Comparison of ENCODE assay signal across 31 cellular contexts in the genomic region with DNA sequence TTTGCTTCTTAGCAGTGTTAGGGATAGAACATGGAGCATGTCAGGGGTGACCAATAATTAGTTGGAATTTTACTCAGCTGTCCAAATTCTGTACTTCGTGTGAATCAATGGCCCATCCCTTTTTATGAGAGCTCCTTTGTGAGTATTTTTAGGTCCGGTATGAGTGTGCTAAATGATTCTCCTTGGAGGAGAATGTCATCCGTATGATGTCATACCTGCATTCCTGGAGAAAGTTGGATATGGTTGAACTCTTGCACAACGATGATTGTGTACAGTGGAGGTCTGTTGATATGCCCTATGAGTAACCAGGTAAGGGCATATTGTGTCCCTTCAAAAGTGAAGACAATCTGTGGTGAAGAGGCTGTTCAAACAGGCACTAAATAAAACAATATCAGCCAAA.
DNase-seq lines count a peak whose midpoint lies in the region; ATAC-seq, FAIRE-seq and TF ChIP-seq lines count a peak whose summit lies in the region.
"Had no signal": no experiment of that assay in that cellular context is flagged by ENCODE, and none has a peak within 500 bp of the region (broad histone marks: within the 10 kb centered on the region; RNA-seq: fewer than 3 reads in every experiment).

No MANE protein-coding gene starts in this region.

- no peak for TF ChIP-seq CTCF in HepG2 (CRISPR knock-in tag; IDR thresholded peaks at IDR 0.05)
- no peak for TF ChIP-seq CTCF in right lobe of liver (IDR thresholded peaks at IDR 0.05)

- H2AFZ ChIP-seq in HepG2 (ENCODE audit: low read length), result no peak overlapping the region

- H3K9ac ChIP-seq in HepG2 (ENCODE audit: insufficient read depth, low read depth, low read length), result no peak overlapping the region
- H3K9ac ChIP-seq: SK-N-SH had no signal

- no peak overlapping the region for H3K4me2 ChIP-seq in HepG2 (ENCODE audit: low read depth, low read length)
- H3K4me2 ChIP-seq: SK-N-SH had no signal

- H3K4me3 Mint-ChIP-seq in immature natural killer cell, result no peak overlapping the region
- H3K4me3 Mint-ChIP-seq: activated CD8-positive, alpha-beta T cell treated with anti-CD3 and anti-CD28 coated beads, Interleukin-2, amount 10 ng/mL, durations not matched to agents 7 days and 5 days; activated naive CD8-positive, alpha-beta T cell treated with anti-CD3 and anti-CD28 coated beads, Interleukin-2, amount 50 U/mL, for 24 hours; B cell; brain; H9; nephron progenitor cell; stimulated activated naive CD8-positive, alpha-beta T cell treated with anti-CD3 and anti-CD28 coated beads, Interleukin-15, Interleukin-2, amounts not matched to agents 100 ng/mL and 50 ng/mL, for 24 hours; T-helper 17 cell had no signal

- H3K79me2 ChIP-seq in HepG2 (ENCODE audit: insufficient read depth, low read length), result no peaks in the 10 kb centered on the region

- no peak overlapping the region for H3K27ac Mint-ChIP-seq in immature natural killer cell
- H3K27ac Mint-ChIP-seq: activated CD8-positive, alpha-beta T cell treated with anti-CD3 and anti-CD28 coated beads, Interleukin-2, amount 10 ng/mL, durations not matched to agents 7 days and 5 days; activated naive CD8-positive, alpha-beta T cell treated with anti-CD3 and anti-CD28 coated beads, Interleukin-2, amount 50 U/mL, for 24 hours; B cell; brain; H9; nephron progenitor cell; stimulated activated naive CD8-positive, alpha-beta T cell treated with anti-CD3 and anti-CD28 coated beads, Interleukin-15, Interleukin-2, amounts not matched to agents 100 ng/mL and 50 ng/mL, for 24 hours; T-helper 17 cell had no signal

- intact Hi-C loops in HepG2 (cut with micrococcal nuclease; ENCODE audit: unreplicated experiment) (no loop called here), right lobe of liver (cut with DNase I) (no loop called here)

- H3K4me1 Mint-ChIP-seq in immature natural killer cell, result no peaks in the 10 kb centered on the region
- H3K4me1 Mint-ChIP-seq: activated naive CD8-positive, alpha-beta T cell treated with anti-CD3 and anti-CD28 coated beads, Interleukin-2, amount 50 U/mL, for 24 hours; B cell; brain; H9; T-helper 17 cell had no signal

- H3K9me3 ChIP-seq in HepG2 (ENCODE audit: low read length) (no peaks in the 10 kb centered on the region), right lobe of liver (no peaks in the 10 kb centered on the region)
- H3K9me3 ChIP-seq: mucosa of descending colon, sigmoid colon, SK-N-SH, tibial artery had no signal

- FAIRE-seq in HepG2 (lab: Jason Lieb, UNC), result no peak
- no peak for FAIRE-seq in RCC 7860 (lab: Jason Lieb, UNC)
- FAIRE-seq: A204.1, GM12892 had no signal

- no peaks in the 10 kb centered on the region for H3K36me3 Mint-ChIP-seq in immature natural killer cell
- H3K36me3 Mint-ChIP-seq: brain had no signal

- peaks cover 0 to 2% (median 0%) of the 10 kb centered on the region in 3 donors for H3K27me3 Mint-ChIP-seq in immature natural killer cell (ENCODE audit: low read depth in 3 of 3)
- H3K27me3 Mint-ChIP-seq: activated naive CD8-positive, alpha-beta T cell treated with anti-CD3 and anti-CD28 coated beads, Interleukin-2, amount 50 U/mL, for 24 hours; B cell; brain; stimulated activated naive CD8-positive, alpha-beta T cell treated with anti-CD3 and anti-CD28 coated beads, Interleukin-15, Interleukin-2, amounts not matched to agents 100 ng/mL and 50 ng/mL, for 24 hours; T-helper 17 cell had no signal

- H3K27me3 ChIP-seq in HepG2 (ENCODE audit: control insufficient read depth in 1 of 2, insufficient read depth in 2 of 2, low read length in 2 of 2) (no peaks in the 10 kb centered on the region), right lobe of liver (no peaks in the 10 kb centered on the region)
- H3K27me3 ChIP-seq: sigmoid colon, tibial artery had no signal

- CTCF ChIA-PET in HepG2 (lab: Yijun Ruan, JAX; ENCODE audit: low intra/inter-chr PET ratio, low total read pairs), result no interaction called here

- H3K27ac ChIP-seq in HepG2 (ENCODE audit: extremely low read length, insufficient read depth, low read length) (no peak overlapping the region), right lobe of liver (no peak overlapping the region), substantia nigra (ENCODE audit: low read depth, low read length, poor library complexity, severe bottlenecking) (no peak overlapping the region)
- H3K27ac ChIP-seq: epithelial cell of prostate, sigmoid colon, tibial artery had no signal

- no peak for TF ChIP-seq RAD21 in HepG2 (CRISPR knock-in tag; IDR thresholded peaks at IDR 0.05)

- TF ChIP-seq EP300 in HepG2 (IDR thresholded peaks at IDR 0.05; ENCODE audit: low read depth in 2 of 2, low read length in 2 of 2) (no peak), HepG2 (CRISPR knock-in tag; IDR thresholded peaks at IDR 0.05; ENCODE audit: borderline replicate concordance) (no peak)

- H3K36me3 ChIP-seq in HepG2 (replicated peaks in 1 of 2; ENCODE audit: control insufficient read depth in 1 of 2, insufficient read depth in 2 of 2, low read length in 2 of 2), result no peaks in the 10 kb centered on the region
- no peaks in the 10 kb centered on the region for H3K36me3 ChIP-seq in right lobe of liver
- H3K36me3 ChIP-seq: sigmoid colon, tibial artery had no signal

- H3K4me1 ChIP-seq in HepG2 (ENCODE audit: insufficient read depth, low read length) (no peaks in the 10 kb centered on the region), right lobe of liver (no peaks in the 10 kb centered on the region)
- H3K4me1 ChIP-seq: sigmoid colon, tibial artery had no signal

- no TSS peak for BruUV-seq in HepG2 (replicated peaks; lab: Mats Ljungman, UMichigan)

- ATAC-seq in HepG2 (no peak), right lobe of liver (no peak)
- ATAC-seq: activated CD8-positive, alpha-beta T cell treated with anti-CD3 and anti-CD28 coated beads, Interleukin-2, amount 10 ng/mL, durations not matched to agents 7 days and 5 days; activated naive CD8-positive, alpha-beta T cell treated with anti-CD3 and anti-CD28 coated beads, Interleukin-2, amount 50 U/mL, for 24 hours; mucosa of descending colon; T-helper 17 cell had no signal

- DNase-seq in HepG2 (ENCODE audit: low spot score) (peak; percentile 0), right lobe of liver (no peak), RCC 7860 (ENCODE audit: low spot score) (peak; percentile 54), glomerular visceral epithelial cell (ENCODE audit: extremely low spot score) (peak; percentile 34), immature natural killer cell (no peak), activated gamma-delta T cell (lab: John Stamatoyannopoulos, UW) (no peak), substantia nigra (lab: John Stamatoyannopoulos, UW) (no peak)
- no peak for DNase-seq in activated CD8-positive, alpha-beta memory T cell treated with anti-CD3 and anti-CD28 coated beads, Interleukin-2, amount 50 U/mL, for 48 hours
- DNase-seq: activated CD8-positive, alpha-beta T cell treated with anti-CD3 and anti-CD28 coated beads, Interleukin-2, amount 10 ng/mL, durations not matched to agents 7 days and 5 days; activated gamma-delta T cell treated with Interleukin-2 at 50 U/mL for 16 hours; activated naive CD8-positive, alpha-beta T cell treated with anti-CD3 and anti-CD28 coated beads, Interleukin-2, amount 50 U/mL, for 24 hours; activated T-cell treated with anti-CD3 and anti-CD28 coated beads, Interleukin-2, amount 50 U/mL, for 1 hour; DND-41; H9; mucosa of descending colon; NCI-H1417 treated with DMSO at 0.1 percent for 48 hours; NCI-H2107; NCI-H510A treated with DMSO at 0.1 percent for 48 hours; nephron progenitor cell; posterior cingulate gyrus; sigmoid colon; SK-N-SH; stimulated activated CD4-positive, alpha-beta T cell treated with anti-CD3 and anti-CD28 coated beads, Interleukin-15, amount 100 ng/mL, for 24 hours; T-helper 17 cell; tibial artery had no signal

- H3K9me3 Mint-ChIP-seq in immature natural killer cell, result peaks cover 0 to 9% (median 3%) of the 10 kb centered on the region in 6 donors
- H3K9me3 Mint-ChIP-seq: nephron progenitor cell; stimulated activated naive CD8-positive, alpha-beta T cell treated with anti-CD3 and anti-CD28 coated beads, Interleukin-15, Interleukin-2, amounts not matched to agents 100 ng/mL and 50 ng/mL, for 24 hours had no signal

- POLR2A ChIA-PET in HepG2 (lab: Yijun Ruan, JAX), result no interaction called here

- H3K4me3 ChIP-seq in HepG2 (replicated peaks in 1 of 3; ENCODE audit: insufficient read depth in 1 of 3, low read depth in 2 of 3, low read length in 3 of 3) (no peak overlapping the region), right lobe of liver (no peak overlapping the region)
- H3K4me3 ChIP-seq: mucosa of descending colon, sigmoid colon, tibial artery had no signal

- in situ Hi-C loops in HepG2 (cut with HindIII; ENCODE audit: extremely low pct_ligation_motif_present, low pct_unique_long_range_greater_than_20kb), result no loop called here

- no peak for TF ChIP-seq POLR2A in HepG2 (IDR thresholded peaks at IDR 0.05; ENCODE audit: insufficient read depth in 1 of 2, low read depth in 2 of 2, low read length in 2 of 2)
- no peak for TF ChIP-seq POLR2A in right lobe of liver (IDR thresholded peaks at IDR 0.05)

- H4K20me1 ChIP-seq in HepG2 (ENCODE audit: insufficient read depth, low read length), result no peaks in the 10 kb centered on the region

- 18% methylated on average over 4 of the region's 4 CpGs for WGBS in HepG2 (ENCODE audit: low lambda C conversion rate)
- 63% methylated on average over 4 of the region's 4 CpGs for WGBS in right lobe of liver (ENCODE audit: insufficient coverage, low coverage, low lambda C conversion rate, missing lambda C conversion rate)

TF ChIP-seq in HepG2, 621 proteins besides CTCF, POLR2A, EP300 and RAD21 (continues in another document):
- no peak for TF ChIP-seq POLR2AphosphoS5 (IDR thresholded peaks at IDR 0.05; ENCODE audit: low read depth, low read length)

Comparison
In these comparisons a context has a peak if more than half of its experiments do, and no peak if none do; other contexts are left out.
1. DNase-seq: peak in HepG2 (single experiment), RCC 7860 (single experiment) and glomerular visceral epithelial cell (single experiment); none in right lobe of liver (0 of 3), immature natural killer cell (0 of 3), activated CD8-positive, alpha-beta memory T cell treated with anti-CD3 and anti-CD28 coated beads, Interleukin-2, amount 50 U/mL, for 48 hours (single experiment), activated gamma-delta T cell (single experiment) and substantia nigra (0 of 49).